10 cellular contexts compared by ENCODE assay signal in genomic region chr7:130490287-130490686, GRCh38. TPM values are rescaled to one million over a fixed set of nuclear protein-coding genes. Genes with fewer than 3 reads are reported as not detected.
DNase-seq lines count a peak whose midpoint lies in the region; ATAC-seq and TF ChIP-seq lines count a peak whose summit lies in the region.
"Had no signal": no experiment of that assay in that cellular context is flagged by ENCODE, and none has a peak within 500 bp of the region (broad histone marks: within the 10 kb centered on the region; RNA-seq: fewer than 3 reads in every experiment).

No MANE protein-coding gene starts in this region.

- intact Hi-C loops in lower lobe of right lung (cut with DNase I) (no loop called here), testis (cut with DNase I; ENCODE audit: low total_unique reads) (loop anchor here (10.0 kb wide), 1 partner anchor 215 kb away; no protein-coding TSS in a partner anchor)

- H3K4me1 ChIP-seq in SK-N-SH (ENCODE audit: control insufficient read depth in 1 of 2, insufficient read depth in 2 of 2, low read depth in 1 of 2, low read length in 1 of 2) (peaks cover 5 to 17% of the 10 kb centered on the region in 2 experiments), lower lobe of right lung (peaks cover 31% of the 10 kb centered on the region), testis (peaks cover 32% of the 10 kb centered on the region)
- H3K4me1 ChIP-seq: A549 had no signal

- H3F3A ChIP-seq in SK-N-SH (replicated peaks; ENCODE audit: insufficient read depth) = peaks cover 18% of the 10 kb centered on the region

- no peaks in the 10 kb centered on the region for H3K9me3 ChIP-seq in SK-N-SH
- no peaks in the 10 kb centered on the region for H3K9me3 ChIP-seq in lower lobe of right lung
- H3K9me3 ChIP-seq in testis = no peaks in the 10 kb centered on the region
- H3K9me3 ChIP-seq: A549 had no signal

- WGBS in SK-N-SH (ENCODE audit: low lambda C conversion rate) = 94% methylated on average over 16 of the region's 16 CpGs
- 44 to 46% methylated on average over 16 of the region's 16 CpGs for WGBS in testis, 2 donors

- CTCF ChIA-PET in SK-N-SH (lab: Yijun Ruan, JAX) = interaction anchor here (1.6 kb wide), 1 partner anchor 12 kb away, joined by 3 read pairs; no protein-coding TSS in a partner anchor

- TF ChIP-seq CTCF in SK-N-SH (IDR thresholded peaks at IDR 0.05) (no peak), choroid plexus epithelial cell (conservative IDR thresholded peaks at IDR 0.05; ENCODE audit: low read depth, low read length) (no peak), lower lobe of right lung (IDR thresholded peaks at IDR 0.05) (no peak), testis (IDR thresholded peaks at IDR 0.05) (no peak)

- peak overlapping the region in 1 of 2 experiments; percentile 87; a peak in 1 of 4 replicates for H3K27ac ChIP-seq in SK-N-SH (ENCODE audit: low read depth in 2 of 2, low read length in 1 of 2)
- peak overlapping the region; percentile 11 for H3K27ac ChIP-seq in lower lobe of right lung
- no peak overlapping the region for H3K27ac ChIP-seq in testis
- H3K27ac ChIP-seq: A549 had no signal

- no peaks in the 10 kb centered on the region for H3K9me2 ChIP-seq in SK-N-SH

- H3K79me2 ChIP-seq in SK-N-SH (ENCODE audit: insufficient read depth) = no peaks in the 10 kb centered on the region

- H3K27me3 ChIP-seq in SK-N-SH (ENCODE audit: insufficient read depth) (no peaks in the 10 kb centered on the region), lower lobe of right lung (ENCODE audit: low read depth) (peaks cover 9% of the 10 kb centered on the region), testis (no peaks in the 10 kb centered on the region)

- H3K9ac ChIP-seq in SK-N-SH = no peak overlapping the region

- TF ChIP-seq RAD21 in SK-N-SH (IDR thresholded peaks at IDR 0.05; ENCODE audit: low read length) = no peak

- 0 out of 2 replicates have a peak overlapping the region, but pooled peaks have one; percentile 61 for H3K4me2 ChIP-seq in SK-N-SH

- no peak for TF ChIP-seq POLR2A in testis (IDR thresholded peaks at IDR 0.05)

- POLR2A ChIA-PET in SK-N-SH (lab: Yijun Ruan, JAX) = no interaction called here

- DNase-seq in SK-N-SH (no peak), choroid plexus epithelial cell (ENCODE audit: low read depth) (no peak), lower lobe of right lung (no peak), testis (no peak), ureter (ENCODE audit: low spot score) (no peak)
- DNase-seq: effector memory CD4-positive, alpha-beta T cell had no signal

- no peaks in the 10 kb centered on the region for H3K36me3 ChIP-seq in SK-N-SH (replicated peaks in 1 of 2; ENCODE audit: control insufficient read depth in 1 of 2, insufficient read depth in 2 of 2, low read length in 1 of 2)
- H3K36me3 ChIP-seq in lower lobe of right lung = no peaks in the 10 kb centered on the region
- no peaks in the 10 kb centered on the region for H3K36me3 ChIP-seq in testis (ENCODE audit: low read depth, missing control alignments)

- no peaks in the 10 kb centered on the region for H4K20me1 ChIP-seq in SK-N-SH (ENCODE audit: insufficient read depth)

- no peak overlapping the region for H3K4me3 ChIP-seq in SK-N-SH (ENCODE audit: low read depth in 2 of 2, low read length in 1 of 2)
- peak overlapping the region; percentile 6 for H3K4me3 ChIP-seq in choroid plexus epithelial cell (ENCODE audit: low read depth, low read length)
- H3K4me3 ChIP-seq in lower lobe of right lung = peak overlapping the region; percentile 48
- H3K4me3 ChIP-seq in testis = peak overlapping the region; percentile 46 to 59

- H2AFZ ChIP-seq in SK-N-SH (ENCODE audit: low read depth) = no peak overlapping the region

- TF ChIP-seq EP300 in SK-N-SH (IDR thresholded peaks at IDR 0.05; ENCODE audit: borderline replicate concordance in 1 of 2, low read depth in 1 of 2, low read length in 1 of 2) = no peak

- ATAC-seq in SK-N-SH treated with all-trans-retinoic acid at 6 μM for 48 hours = no peak
- ATAC-seq in lower lobe of right lung = no peak
- no peak for ATAC-seq in GM18873 (IDR thresholded peaks at IDR 0.05; ENCODE audit: low FRiP score, unreplicated experiment)
- ATAC-seq in GM18907 (IDR thresholded peaks at IDR 0.05; ENCODE audit: unreplicated experiment) = no peak

TF ChIP-seq in SK-N-SH, 30 proteins besides CTCF, POLR2A, EP300 and RAD21 (continues in another document):
- TF ChIP-seq RFX5 (IDR thresholded peaks at IDR 0.05; ENCODE audit: low read length) = no peak
- no peak for TF ChIP-seq TCF12 (IDR thresholded peaks at IDR 0.05)
- no peak for TF ChIP-seq NFIC (IDR thresholded peaks at IDR 0.05; ENCODE audit: borderline replicate concordance)
- TF ChIP-seq FOXM1 (IDR thresholded peaks at IDR 0.05; ENCODE audit: low read depth) = no peak
- TF ChIP-seq ZBTB33 (IDR thresholded peaks at IDR 0.05; ENCODE audit: borderline replicate concordance, low read depth) = no peak
- TF ChIP-seq YY1 (IDR thresholded peaks at IDR 0.05; ENCODE audit: low read depth) = no peak
- TF ChIP-seq TAF1 (IDR thresholded peaks at IDR 0.05; ENCODE audit: borderline replicate concordance, low read depth, low read length) = no peak
- no peak for TF ChIP-seq JUND (IDR thresholded peaks at IDR 0.05)
- no peak for TF ChIP-seq MEF2A (IDR thresholded peaks at IDR 0.05; ENCODE audit: borderline replicate concordance, low read depth)
- no peak for TF ChIP-seq TEAD4 (IDR thresholded peaks at IDR 0.05; ENCODE audit: borderline replicate concordance, insufficient read depth)
- no peak for TF ChIP-seq FOXJ3 (CRISPR knock-in tag; IDR thresholded peaks at IDR 0.05)
- TF ChIP-seq POLR2AphosphoS5 (IDR thresholded peaks at IDR 0.05; ENCODE audit: low read depth, low read length) = no peak

TF ChIP-seq in SK-N-SH treated with all-trans-retinoic acid at 6 μM for 48 hours, 23 proteins besides CTCF, POLR2A, EP300 and RAD21 (continues in another document):
- TF ChIP-seq CREB5 (CRISPR knock-in tag; IDR thresholded peaks at IDR 0.05; ENCODE audit: low read depth) = no peak
- TF ChIP-seq ZFP30 (CRISPR knock-in tag; IDR thresholded peaks at IDR 0.05) = no peak
- no peak for TF ChIP-seq TSHZ2 (CRISPR knock-in tag; IDR thresholded peaks at IDR 0.05)
- TF ChIP-seq TCF4 (CRISPR knock-in tag; IDR thresholded peaks at IDR 0.05; ENCODE audit: borderline replicate concordance) = no peak
- TF ChIP-seq ISL1 (CRISPR knock-in tag; IDR thresholded peaks at IDR 0.05) = no peak
- no peak for TF ChIP-seq ZFP3 (CRISPR knock-in tag; IDR thresholded peaks at IDR 0.05)
- no peak for TF ChIP-seq OSR1 (CRISPR knock-in tag; IDR thresholded peaks at IDR 0.05)
- no peak for TF ChIP-seq TOX (CRISPR knock-in tag; IDR thresholded peaks at IDR 0.05; ENCODE audit: borderline replicate concordance)
- TF ChIP-seq ZNF8 (CRISPR knock-in tag; IDR thresholded peaks at IDR 0.05) = no peak
- no peak for TF ChIP-seq ZNF70 (CRISPR knock-in tag; IDR thresholded peaks at IDR 0.05)

RNA-seq across cellular contexts. Expression of gene MEST, which starts 1.6 kb away (rescaled TPM):
- polyA plus RNA-seq in SK-N-SH (2012; rRNA removed) (36.7 and 49.9 TPM in 2 replicates), testis (ENCODE audit: insufficient read depth, low read depth, low replicate concordance) (65.2 TPM)
- polyA plus RNA-seq in SK-N-SH (2012; cell fraction: cytosol; rRNA removed) = 49.1 and 63.8 TPM in 2 replicates
- 26.3 and 29.5 TPM in 2 replicates for polyA plus RNA-seq in SK-N-SH (2012; cell fraction: nucleus; rRNA removed)
- total RNA-seq in lower lobe of right lung (34.7 TPM), testis (10 to 100 TPM; 32.5 to 36.5 TPM), ureter (28.9 TPM)

RNA-seq across cellular contexts. Expression of gene CEP41, which starts 49.5 kb away (rescaled TPM):
- polyA plus RNA-seq in SK-N-SH (2012; rRNA removed) = 20.9 and 25.8 TPM in 2 replicates
- 20.9 and 23.3 TPM in 2 replicates for polyA plus RNA-seq in SK-N-SH (2012; cell fraction: cytosol; rRNA removed)
- polyA plus RNA-seq in SK-N-SH (2012; cell fraction: nucleus; rRNA removed) = 23.1 and 25.8 TPM in 2 replicates
- 10.0 TPM for total RNA-seq in lower lobe of right lung
- 10 to 100 TPM; 59.0 to 91.6 TPM for total RNA-seq in testis
- 209 TPM for polyA plus RNA-seq in testis (ENCODE audit: insufficient read depth, low read depth, low replicate concordance)
- total RNA-seq in ureter = 16.4 TPM

Comparison
In these comparisons a context has a peak if more than half of its experiments do, and no peak if none do; other contexts are left out.
1. H3K4me3 ChIP-seq: peak in choroid plexus epithelial cell (single experiment), lower lobe of right lung (single experiment) and testis (2 of 2); none in SK-N-SH (0 of 2).